Comparison of ENCODE assay signal across 8 cellular contexts in the genomic region with DNA sequence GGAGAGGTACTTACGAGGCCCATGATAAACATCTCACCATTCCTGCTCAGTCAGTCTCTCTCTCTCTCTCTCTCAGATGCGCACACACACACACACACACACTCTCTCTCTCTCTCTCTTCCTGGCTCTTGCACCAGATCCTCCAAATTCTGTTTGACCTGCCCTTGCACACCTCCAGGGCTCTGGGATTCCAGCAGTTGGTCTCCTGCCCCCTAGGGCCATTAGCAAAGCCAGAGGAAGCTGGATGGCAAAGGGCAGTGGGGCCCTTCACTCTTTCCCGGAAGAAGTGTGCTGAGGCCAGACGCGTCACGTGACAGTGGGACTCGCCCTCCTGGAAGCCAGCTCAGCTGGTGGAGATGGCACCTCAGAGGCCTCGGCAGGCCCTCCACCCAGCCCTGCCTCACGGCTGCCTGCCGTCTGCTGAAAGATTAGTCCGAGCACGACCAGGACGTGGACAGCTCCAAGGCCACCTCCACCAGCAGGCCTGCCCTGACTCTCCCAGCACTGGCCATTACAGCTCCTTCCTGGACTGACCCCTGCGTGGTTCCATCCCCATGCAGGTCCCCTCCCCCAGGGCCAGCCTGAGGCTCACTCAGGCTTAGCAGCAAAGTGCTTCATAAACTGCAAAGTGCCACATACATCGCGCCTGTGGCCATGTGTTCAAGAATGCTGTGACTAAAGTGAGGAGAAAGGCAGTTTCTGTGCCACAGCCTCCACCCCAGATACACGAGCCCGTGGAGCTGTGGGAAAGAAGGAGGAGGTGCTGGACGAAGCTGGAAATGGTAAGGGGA. TPM values are rescaled to one million over a fixed set of nuclear protein-coding genes. Genes with fewer than 3 reads are reported as not detected.
DNase-seq lines count a peak whose midpoint lies in the region; ATAC-seq and TF ChIP-seq lines count a peak whose summit lies in the region.

No MANE protein-coding gene starts in this region.

- H4K8ac ChIP-seq in neuronal stem cell (ENCODE audit: low read depth, low read length), result no peak overlapping the region

- H3K27me3 Mint-ChIP-seq in WTC11 (ENCODE audit: low read depth), result peaks cover 77% of the 10 kb centered on the region

- H3K9ac ChIP-seq in neuronal stem cell (ENCODE audit: low read depth, low read length, poor library complexity), result no peak overlapping the region

- no peaks in the 10 kb centered on the region for H3K79me1 ChIP-seq in neuronal stem cell (ENCODE audit: low read depth, low read length)

- H3K9me3 Mint-ChIP-seq in WTC11, result no peaks in the 10 kb centered on the region

- no peak overlapping the region for H3K4me2 ChIP-seq in neuronal stem cell (ENCODE audit: insufficient read depth, low read length, poor library complexity, severe bottlenecking)

- H3K4ac ChIP-seq in neuronal stem cell (ENCODE audit: low read length), result no peak overlapping the region

- H3K27me3 ChIP-seq in H7 (ENCODE audit: control insufficient read depth, insufficient read depth, low read length) (peaks cover 48% of the 10 kb centered on the region), neuronal stem cell (ENCODE audit: control insufficient read depth in 3 of 3, insufficient read depth in 3 of 3, low read depth in 1 of 3, low read length in 3 of 3) (peaks cover 13 to 47% (median 22%) of the 10 kb centered on the region in 3 experiments), A673 (replicated peaks; ENCODE audit: insufficient read depth, low read depth, low read length, poor library complexity) (peaks cover 43% of the 10 kb centered on the region)

- no peak overlapping the region for H2BK12ac ChIP-seq in neuronal stem cell (ENCODE audit: low read length)

- CTCF ChIA-PET in WTC11 (lab: Charles Lee) (interaction anchor here (0.6 to 1.6 kb wide), 11 partner anchors 10 to 90 kb away, joined by 3 to 12 read pairs (median 4); no protein-coding TSS in a partner anchor), A673 (lab: Charles Lee) (no interaction called here), GM10248 (lab: Yijun Ruan, JAX) (interaction anchor here (1.1 to 2.6 kb wide), 3 partner anchors 15 to 70 kb away, joined by 3 to 7 read pairs (median 5); no protein-coding TSS in a partner anchor)

- H2AFZ ChIP-seq in neuronal stem cell (ENCODE audit: low read length), result peak overlapping the region; percentile 26

- H3K27ac ChIP-seq in epithelial cell of prostate (peak overlapping the region; percentile 76), neuronal stem cell (replicated peaks; ENCODE audit: low read length) (no peak overlapping the region), A673 (ENCODE audit: low read depth, low read length, poor library complexity, severe bottlenecking) (no peak overlapping the region)

- DNase-seq in H7, result peak; percentile 73
- DNase-seq in WTC11 (ENCODE audit: low spot score), result no peak
- peak; percentile 74 for DNase-seq in epithelial cell of prostate (ENCODE audit: low read depth, low spot score)
- DNase-seq in neuronal stem cell (ENCODE audit: low spot score), result no peak
- DNase-seq in globus pallidus (ENCODE audit: low spot score), result no peak
- DNase-seq in A673 (ENCODE audit: low spot score), result no peak
- no peak for DNase-seq in GM10248 (ENCODE audit: extremely low spot score)

- peak overlapping the region; percentile 76 for H3K18ac ChIP-seq in neuronal stem cell (ENCODE audit: low read length)

- H4K91ac ChIP-seq in neuronal stem cell (ENCODE audit: low read depth, low read length, poor library complexity), result no peak overlapping the region

- H3K4me1 ChIP-seq in neuronal stem cell (ENCODE audit: control insufficient read depth in 2 of 2, insufficient read depth in 1 of 2, low read depth in 1 of 2, low read length in 2 of 2) (peaks cover 28 to 49% of the 10 kb centered on the region in 2 donors), A673 (ENCODE audit: insufficient read depth, low read length, poor library complexity, severe bottlenecking) (peaks cover 29% of the 10 kb centered on the region)

- TF ChIP-seq CTCF in WTC11 (IDR thresholded peaks at IDR 0.05), result no peak
- no peak for TF ChIP-seq CTCF in A673 (conservative IDR thresholded peaks at IDR 0.05; ENCODE audit: low read depth, low read length)
- no peak for TF ChIP-seq CTCF in GM10248 (IDR thresholded peaks at IDR 0.05; ENCODE audit: control extremely low read depth, extremely low read depth, low read depth, missing control alignments)

- peaks cover 4% of the 10 kb centered on the region; the same call in 1 of the 2 replicates for H3K36me3 Mint-ChIP-seq in WTC11

- H3K4me3 ChIP-seq in H7 (ENCODE audit: insufficient read depth, low read depth, low read length), result no peak overlapping the region
- H3K4me3 ChIP-seq in neuronal stem cell (ENCODE audit: low read length in 2 of 2), result no peak overlapping the region
- H3K4me3 ChIP-seq in A673 (ENCODE audit: low read depth, low read length, poor library complexity, severe bottlenecking), result no peak overlapping the region

- no peak overlapping the region for H2BK120ac ChIP-seq in neuronal stem cell (ENCODE audit: low read depth, low read length)

- H2BK15ac ChIP-seq in neuronal stem cell (ENCODE audit: low read length), result peak overlapping the region; percentile 2

- no TSS peak for BruUV-seq in A673 (replicated peaks; lab: Mats Ljungman, UMichigan)

- no peak overlapping the region for H2BK5ac ChIP-seq in neuronal stem cell (ENCODE audit: low read length)

- ATAC-seq in WTC11 (no peak), GM21825 (IDR thresholded peaks at IDR 0.05; ENCODE audit: unreplicated experiment) (no peak)

- peak overlapping the region; percentile 13 for H2AK5ac ChIP-seq in neuronal stem cell (ENCODE audit: low read depth, low read length)

- peaks cover 36% of the 10 kb centered on the region for H3K4me1 Mint-ChIP-seq in WTC11

- H3K14ac ChIP-seq in neuronal stem cell (ENCODE audit: low read length), result no peak overlapping the region

- WGBS in neuronal stem cell (ENCODE audit: extremely low coverage in 2 of 2, insufficient read length in 2 of 2, insufficient replicate concordance in 1 of 2), 2 donors, result no CpG with 5 or more reads among the region's 19 CpGs

- POLR2A ChIA-PET in WTC11 (lab: Charles Lee), result interaction anchor here (0.9 to 1.0 kb wide), 2 partner anchors 11 to 78 kb away, joined by 3 to 4 read pairs; no protein-coding TSS in a partner anchor
- POLR2A ChIA-PET in A673 (lab: Charles Lee; ENCODE audit: low non-redundant PET), result no interaction called here
- POLR2A ChIA-PET in GM10248 (lab: Yijun Ruan, JAX), result interaction anchor here (1.0 kb wide), 1 partner anchor 79 kb away, joined by 4 read pairs; a partner anchor contains a TSS

- no peaks in the 10 kb centered on the region for H3K9me3 ChIP-seq in neuronal stem cell (replicated peaks in 1 of 2; ENCODE audit: control insufficient read depth in 2 of 2, insufficient read depth in 1 of 2, low read depth in 1 of 2, low read length in 2 of 2)
- no peaks in the 10 kb centered on the region for H3K9me3 ChIP-seq in A673 (ENCODE audit: low read depth, low read length, poor library complexity, severe bottlenecking)

- H3K36me3 ChIP-seq in H7 (replicated peaks; ENCODE audit: control insufficient read depth, insufficient read depth, low read length) (no peaks in the 10 kb centered on the region), neuronal stem cell (replicated peaks in 1 of 2; ENCODE audit: control insufficient read depth in 2 of 2, insufficient read depth in 2 of 2, low read length in 2 of 2) (no peaks in the 10 kb centered on the region), A673 (ENCODE audit: insufficient read depth, low read length, poor library complexity, severe bottlenecking) (no peaks in the 10 kb centered on the region)

- H3K23ac ChIP-seq in neuronal stem cell (ENCODE audit: low read depth, low read length, poor library complexity), result no peak overlapping the region

- peak overlapping the region; percentile 85 for H3K4me3 Mint-ChIP-seq in WTC11

- intact Hi-C loops in A673 (cut with micrococcal nuclease; ENCODE audit: unreplicated experiment), result loop anchor here (10.0 kb wide), 1 partner anchor 66 kb away; no protein-coding TSS in a partner anchor

- H3K27ac Mint-ChIP-seq in WTC11, result no peak overlapping the region

TF ChIP-seq in WTC11, 78 proteins besides CTCF, POLR2A, EP300 and RAD21:
- TF ChIP-seq, protein P1, sequence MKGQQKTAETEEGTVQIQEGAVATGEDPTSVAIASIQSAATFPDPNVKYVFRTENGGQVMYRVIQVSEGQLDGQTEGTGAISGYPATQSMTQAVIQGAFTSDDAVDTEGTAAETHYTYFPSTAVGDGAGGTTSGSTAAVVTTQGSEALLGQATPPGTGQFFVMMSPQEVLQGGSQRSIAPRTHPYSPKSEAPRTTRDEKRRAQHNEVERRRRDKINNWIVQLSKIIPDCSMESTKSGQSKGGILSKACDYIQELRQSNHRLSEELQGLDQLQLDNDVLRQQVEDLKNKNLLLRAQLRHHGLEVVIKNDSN (CRISPR knock-in tag; IDR thresholded peaks at IDR 0.05), result peak; percentile 75
- TF ChIP-seq, protein P2, sequence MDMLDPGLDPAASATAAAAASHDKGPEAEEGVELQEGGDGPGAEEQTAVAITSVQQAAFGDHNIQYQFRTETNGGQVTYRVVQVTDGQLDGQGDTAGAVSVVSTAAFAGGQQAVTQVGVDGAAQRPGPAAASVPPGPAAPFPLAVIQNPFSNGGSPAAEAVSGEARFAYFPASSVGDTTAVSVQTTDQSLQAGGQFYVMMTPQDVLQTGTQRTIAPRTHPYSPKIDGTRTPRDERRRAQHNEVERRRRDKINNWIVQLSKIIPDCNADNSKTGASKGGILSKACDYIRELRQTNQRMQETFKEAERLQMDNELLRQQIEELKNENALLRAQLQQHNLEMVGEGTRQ (CRISPR knock-in tag; IDR thresholded peaks at IDR 0.05), result peak; percentile 84
- TF ChIP-seq GABPB1 (CRISPR knock-in tag; IDR thresholded peaks at IDR 0.05) (peak; percentile 83), PRRX2 (CRISPR knock-in tag; IDR thresholded peaks at IDR 0.05) (no peak), ZNF416 (CRISPR knock-in tag; IDR thresholded peaks at IDR 0.05) (no peak), NR2C2 (CRISPR knock-in tag; IDR thresholded peaks at IDR 0.05) (no peak), ETV6 (CRISPR knock-in tag; IDR thresholded peaks at IDR 0.05) (0 out of 2 replicates have a peak, but pooled peaks have one; percentile 14), ZNF671 (CRISPR knock-in tag; IDR thresholded peaks at IDR 0.05) (no peak), GRHL2 (CRISPR knock-in tag; IDR thresholded peaks at IDR 0.05; ENCODE audit: insufficient replicate concordance, severe bottlenecking) (no peak)
- TF ChIP-seq, protein P3, sequence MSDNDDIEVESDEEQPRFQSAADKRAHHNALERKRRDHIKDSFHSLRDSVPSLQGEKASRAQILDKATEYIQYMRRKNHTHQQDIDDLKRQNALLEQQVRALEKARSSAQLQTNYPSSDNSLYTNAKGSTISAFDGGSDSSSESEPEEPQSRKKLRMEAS (CRISPR knock-in tag; IDR thresholded peaks at IDR 0.05), result no peak

RNA-seq across cellular contexts. Expression of a gene that starts 3.7 kb away (rescaled TPM):
- total RNA-seq in H7 (2014; rRNA removed; shearing (Covaris generic)), result 7.2 and 8.5 TPM in 2 replicates
- total RNA-seq in WTC11 (2021) (6.8 to 9.2 TPM (median 7.7 TPM) in 3 replicates), A673 (2021) (0.09 and 0.13 TPM in 2 replicates)
- 2.6 TPM for polyA plus RNA-seq in neuronal stem cell (2013, experiment 1 of 2)
- 2.8 TPM for polyA plus RNA-seq in neuronal stem cell (2013, experiment 2 of 2)

Comparison
In these comparisons a context has a peak if more than half of its experiments do, and no peak if none do; other contexts are left out.
1. DNase-seq: peak in H7 (single experiment) and epithelial cell of prostate (single experiment); none in WTC11 (single experiment), neuronal stem cell (single experiment), globus pallidus (single experiment), A673 (single experiment) and GM10248 (single experiment).